8 cellular contexts compared by ENCODE assay signal in genomic region chr18:54671291-54671881, GRCh38.
A peak's percentile ranks its signal among the peaks of the same experiment; 100 is the strongest.
DNase-seq lines count a peak whose midpoint lies in the region; ATAC-seq and TF ChIP-seq lines count a peak whose summit lies in the region.

No MANE protein-coding gene starts in this region.

- H3K27me3 ChIP-seq in left lung, result no peaks in the 10 kb centered on the region

- no peak overlapping the region for H3K27ac ChIP-seq in left lung

- no peak overlapping the region for H3K4me3 ChIP-seq in astrocyte of the cerebellum (ENCODE audit: low read depth, low read length)
- H3K4me3 ChIP-seq in left lung, result no peak overlapping the region

- intact Hi-C loops in left lung (cut with DNase I), result loop anchor here (10.0 kb wide), 2 partner anchors 227 to 313 kb away; no protein-coding TSS in a partner anchor

- no peaks in the 10 kb centered on the region for H3K4me1 ChIP-seq in left lung

- no peaks in the 10 kb centered on the region for H3K9me3 ChIP-seq in left lung

- H3K36me3 ChIP-seq in left lung, result no peaks in the 10 kb centered on the region

- in situ Hi-C loops in astrocyte of the cerebellum (cut with HindIII; ENCODE audit: low sequenced_read_pairs), result no loop called here

- TF ChIP-seq CTCF in astrocyte of the cerebellum (IDR thresholded peaks at IDR 0.05; ENCODE audit: low read depth, low read length, missing control alignments) (peak; percentile 27), left lung (IDR thresholded peaks at IDR 0.05) (peak in 1 of 2 donors; percentile 53)

- ATAC-seq in left lung (peak; percentile 35), GM21737 (IDR thresholded peaks at IDR 0.05; ENCODE audit: unreplicated experiment) (no peak), GM18907 (IDR thresholded peaks at IDR 0.05; ENCODE audit: unreplicated experiment) (no peak)

- DNase-seq in NCI-H146 (lab: John Stamatoyannopoulos, UW), result peak; percentile 32
- DNase-seq in NCI-H146 treated with DMSO at 0.1 percent for 48 hours (lab: John Stamatoyannopoulos, UW; ENCODE audit: unreplicated experiment), result no peak
- DNase-seq in NAMALWA (ENCODE audit: low spot score), result peak; percentile 74
- no peak for DNase-seq in astrocyte of the cerebellum (ENCODE audit: low read depth)
- DNase-seq in left lung, result no peak
- DNase-seq in SHP77 treated with DMSO at 0.1 percent for 48 hours (lab: John Stamatoyannopoulos, UW), result no peak

Comparison
In these comparisons a context has a peak if more than half of its experiments do, and no peak if none do; other contexts are left out.
1. DNase-seq: peak in NCI-H146 (single experiment) and NAMALWA (single experiment); none in NCI-H146 treated with DMSO at 0.1 percent for 48 hours (single experiment), astrocyte of the cerebellum (single experiment), left lung (0 of 2) and SHP77 treated with DMSO at 0.1 percent for 48 hours (single experiment).